In genomic region chr1:23618586-23619083, GRCh38 we compare ENCODE assay signal across 11 cellular contexts. TPM values are rescaled to one million over a fixed set of nuclear protein-coding genes. Genes with fewer than 3 reads are reported as not detected.
DNase-seq lines count a peak whose midpoint lies in the region; ATAC-seq and TF ChIP-seq lines count a peak whose summit lies in the region.
"Had no signal": no experiment of that assay in that cellular context is flagged by ENCODE, and none has a peak within 500 bp of the region (broad histone marks: within the 10 kb centered on the region; RNA-seq: fewer than 3 reads in every experiment).

No MANE protein-coding gene starts in this region.

- no peaks in the 10 kb centered on the region for H3K9me3 Mint-ChIP-seq in activated T-cell treated with anti-CD3 and anti-CD28 coated beads, Interleukin-2, amount 50 U/mL, for 72 hours
- no peaks in the 10 kb centered on the region for H3K9me3 Mint-ChIP-seq in endodermal cell
- peaks cover 0 to 5% of the 10 kb centered on the region in 2 donors for H3K9me3 Mint-ChIP-seq in stimulated activated naive CD8-positive, alpha-beta T cell treated with anti-CD3 and anti-CD28 coated beads, Interleukin-15, amount 100 ng/mL, for 72 hours

- H3K4me3 ChIP-seq in OCI-LY3 (ENCODE audit: low read length) (peak overlapping the region; percentile 79; the same call in 1 of the 2 replicates), endodermal cell (ENCODE audit: low read length) (no peak overlapping the region)

- H3K4me3 Mint-ChIP-seq in activated T-cell treated with anti-CD3 and anti-CD28 coated beads, Interleukin-2, amount 50 U/mL, for 72 hours = peak overlapping the region; percentile 64 to 73
- H3K4me3 Mint-ChIP-seq in endodermal cell = peak overlapping the region; percentile 54
- H3K4me3 Mint-ChIP-seq in stimulated activated naive CD8-positive, alpha-beta T cell treated with anti-CD3 and anti-CD28 coated beads, Interleukin-15, amount 100 ng/mL, for 72 hours = peak overlapping the region; percentile 38 to 58

- no peak for TF ChIP-seq CTCF in OCI-LY3 (IDR thresholded peaks at IDR 0.05; ENCODE audit: low read depth, low read length)
- TF ChIP-seq CTCF in endodermal cell (conservative IDR thresholded peaks at IDR 0.05) = no peak

- H3K27ac ChIP-seq in OCI-LY3 (ENCODE audit: low read length) (no peak overlapping the region), endodermal cell (ENCODE audit: low read depth, low read length) (no peak overlapping the region)
- H3K27ac ChIP-seq: left lung, parathyroid adenoma had no signal

- H3K4me2 ChIP-seq in OCI-LY3 (ENCODE audit: low read length) = peak overlapping the region; percentile 98

- peaks cover 82% of the 10 kb centered on the region for H3K4me1 Mint-ChIP-seq in activated T-cell treated with anti-CD3 and anti-CD28 coated beads, Interleukin-2, amount 50 U/mL, for 72 hours (ENCODE audit: low read depth)
- peaks cover 20% of the 10 kb centered on the region for H3K4me1 Mint-ChIP-seq in endodermal cell
- H3K4me1 Mint-ChIP-seq in stimulated activated naive CD8-positive, alpha-beta T cell treated with anti-CD3 and anti-CD28 coated beads, Interleukin-15, amount 100 ng/mL, for 72 hours = peaks cover 94% of the 10 kb centered on the region

- no peaks in the 10 kb centered on the region for H3K27me3 Mint-ChIP-seq in activated T-cell treated with anti-CD3 and anti-CD28 coated beads, Interleukin-2, amount 50 U/mL, for 72 hours (ENCODE audit: low read depth)
- peaks cover 21% of the 10 kb centered on the region for H3K27me3 Mint-ChIP-seq in endodermal cell (ENCODE audit: insufficient read depth)
- no peaks in the 10 kb centered on the region for H3K27me3 Mint-ChIP-seq in stimulated activated naive CD8-positive, alpha-beta T cell treated with anti-CD3 and anti-CD28 coated beads, Interleukin-15, amount 100 ng/mL, for 72 hours

- H3K9me3 ChIP-seq in OCI-LY3 (ENCODE audit: insufficient read depth, low read length) (no peaks in the 10 kb centered on the region), endodermal cell (ENCODE audit: control insufficient read depth, low read length) (no peaks in the 10 kb centered on the region)
- H3K9me3 ChIP-seq: heart left ventricle, left lung had no signal

- peaks cover 25% of the 10 kb centered on the region for H3K27me3 ChIP-seq in OCI-LY3 (ENCODE audit: low read depth, low read length)
- peaks cover 19% of the 10 kb centered on the region for H3K27me3 ChIP-seq in endodermal cell (ENCODE audit: control insufficient read depth, insufficient read depth, low read length, poor library complexity, severe bottlenecking)

- DNase-seq in activated T-cell treated with anti-CD3 and anti-CD28 coated beads, Interleukin-2, amount 50 U/mL, for 72 hours = no peak
- no peak for DNase-seq in activated T-cell treated with anti-CD3 and anti-CD28 coated beads, Interleukin-2, amount 50 U/mL, for 1 hour
- DNase-seq in endodermal cell (no peak), occipital lobe (lab: John Stamatoyannopoulos, UW) (no peak), sciatic nerve (ENCODE audit: low spot score) (no peak)
- no peak for DNase-seq in stimulated activated naive CD8-positive, alpha-beta T cell treated with anti-CD3 and anti-CD28 coated beads, Interleukin-15, amount 100 ng/mL, for 72 hours
- DNase-seq: left lung had no signal

- no peak for ATAC-seq in activated T-cell treated with anti-CD3 and anti-CD28 coated beads, Interleukin-2, amount 50 U/mL, for 72 hours (replicated peaks in 1 of 2)
- ATAC-seq in stimulated activated naive CD8-positive, alpha-beta T cell treated with anti-CD3 and anti-CD28 coated beads, Interleukin-15, amount 100 ng/mL, for 72 hours = no peak
- ATAC-seq in sciatic nerve (no peak), GM18909 (IDR thresholded peaks at IDR 0.05; ENCODE audit: poor library complexity, unreplicated experiment) (no peak)

- peaks cover 18% of the 10 kb centered on the region for H3K4me1 ChIP-seq in OCI-LY3 (ENCODE audit: low read length)
- no peaks in the 10 kb centered on the region for H3K4me1 ChIP-seq in endodermal cell (ENCODE audit: control insufficient read depth, insufficient read depth, low read length)
- H3K4me1 ChIP-seq: parathyroid adenoma had no signal

- no peak overlapping the region for H2AFZ ChIP-seq in OCI-LY3 (ENCODE audit: low read depth, low read length)
- H2AFZ ChIP-seq: parathyroid adenoma had no signal

- intact Hi-C loops in sciatic nerve (cut with DNase I) = no loop called here

- H3K79me2 ChIP-seq in OCI-LY3 (ENCODE audit: low read length) = no peaks in the 10 kb centered on the region
- H3K79me2 ChIP-seq: parathyroid adenoma had no signal

- peaks cover 0 to 4% of the 10 kb centered on the region in 2 donors for H3K36me3 Mint-ChIP-seq in activated T-cell treated with anti-CD3 and anti-CD28 coated beads, Interleukin-2, amount 50 U/mL, for 72 hours (ENCODE audit: insufficient read depth in 2 of 2)
- H3K36me3 Mint-ChIP-seq in endodermal cell (ENCODE audit: low read depth) = no peaks in the 10 kb centered on the region

- 86 to 93% methylated on average over 3 to 7 of the region's 7 CpGs for WGBS in endodermal cell (ENCODE audit: insufficient coverage in 1 of 2, insufficient read length in 1 of 2), 2 experiments

- H3K9ac ChIP-seq in OCI-LY3 (ENCODE audit: low read length) (no peak overlapping the region), endodermal cell (ENCODE audit: extremely low read depth, low read length, poor library complexity, severe bottlenecking) (no peak overlapping the region)
- H3K9ac ChIP-seq: parathyroid adenoma had no signal

- H3K36me3 ChIP-seq in OCI-LY3 (replicated peaks; ENCODE audit: low read depth, low read length) = no peaks in the 10 kb centered on the region
- H3K36me3 ChIP-seq in endodermal cell (ENCODE audit: control insufficient read depth, insufficient read depth, low read length) = no peaks in the 10 kb centered on the region
- H3K36me3 ChIP-seq: heart left ventricle, left lung had no signal

- H4K20me1 ChIP-seq in OCI-LY3 (ENCODE audit: insufficient read depth, low read length) = no peaks in the 10 kb centered on the region

- H3K27ac Mint-ChIP-seq in activated T-cell treated with anti-CD3 and anti-CD28 coated beads, Interleukin-2, amount 50 U/mL, for 72 hours = no peak overlapping the region
- peak overlapping the region; percentile 18 for H3K27ac Mint-ChIP-seq in endodermal cell
- H3K27ac Mint-ChIP-seq in stimulated activated naive CD8-positive, alpha-beta T cell treated with anti-CD3 and anti-CD28 coated beads, Interleukin-15, amount 100 ng/mL, for 72 hours = no peak overlapping the region

RNA-seq across cellular contexts. Expression of gene ID3, which starts 59.3 kb away (rescaled TPM):
- 10 to 100 TPM; 32.3 to 37.2 TPM for total RNA-seq in activated T-cell treated with anti-CD3 and anti-CD28 coated beads, Interleukin-2, amount 50 U/mL, for 72 hours
- 100 to 1,000 TPM; 281 to 338 TPM for total RNA-seq in endodermal cell
- polyA plus RNA-seq in endodermal cell (2013, experiment 1 of 2) = 319 TPM
- polyA plus RNA-seq in endodermal cell (2013, experiment 2 of 2) = 289 TPM
- total RNA-seq in occipital lobe = 30.3 TPM
- total RNA-seq in sciatic nerve = 289 TPM
